Comparison of ENCODE assay signal across 17 cellular contexts in the genomic region with DNA sequence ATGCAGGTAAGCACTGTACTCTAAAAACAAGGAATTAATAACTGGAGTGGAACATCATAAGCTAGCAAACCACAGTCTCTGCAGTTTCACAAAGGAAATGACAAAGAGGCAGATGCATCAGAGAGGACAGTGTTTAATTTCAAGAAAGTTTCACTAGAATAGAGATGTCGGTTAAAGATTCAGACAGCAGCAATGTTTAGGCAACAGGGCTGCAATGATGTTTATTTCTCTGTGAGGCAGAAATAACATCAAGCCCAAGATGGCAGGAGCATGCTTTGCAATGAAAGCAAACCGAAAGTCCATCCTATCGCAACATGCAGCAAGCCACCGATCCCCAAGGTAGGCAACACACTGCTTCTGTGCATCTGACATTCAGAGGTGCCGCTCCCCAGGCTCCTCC.
DNase-seq lines count a peak whose midpoint lies in the region; ATAC-seq lines count a peak whose summit lies in the region.
"Had no signal": no experiment of that assay in that cellular context is flagged by ENCODE, and none has a peak within 500 bp of the region (broad histone marks: within the 10 kb centered on the region; RNA-seq: fewer than 3 reads in every experiment).

No MANE protein-coding gene starts in this region.

- ATAC-seq in activated CD8-positive, alpha-beta memory T cell treated with anti-CD3 and anti-CD28 coated beads, Interleukin-2, amount 10 ng/mL, durations not matched to agents 7 days and 5 days = peak; percentile 69
- peak; percentile 84 for ATAC-seq in GM21737 (IDR thresholded peaks at IDR 0.05; ENCODE audit: unreplicated experiment)
- peak; percentile 78 for ATAC-seq in HG03558 (IDR thresholded peaks at IDR 0.05; ENCODE audit: extremely low read depth, unreplicated experiment)
- no peak for ATAC-seq in HG03025 (IDR thresholded peaks at IDR 0.05; ENCODE audit: low FRiP score, unreplicated experiment)
- ATAC-seq: A549; naive thymus-derived CD4-positive, alpha-beta T cell had no signal

- peaks cover 4% of the 10 kb centered on the region for H3K27me3 Mint-ChIP-seq in activated CD8-positive, alpha-beta memory T cell treated with anti-CD3 and anti-CD28 coated beads, Interleukin-2, amount 10 ng/mL, durations not matched to agents 7 days and 5 days

- peaks cover 16% of the 10 kb centered on the region for H3K4me1 Mint-ChIP-seq in activated CD8-positive, alpha-beta memory T cell treated with anti-CD3 and anti-CD28 coated beads, Interleukin-2, amount 10 ng/mL, durations not matched to agents 7 days and 5 days

- DNase-seq in activated CD8-positive, alpha-beta memory T cell treated with anti-CD3 and anti-CD28 coated beads, Interleukin-2, amount 10 ng/mL, durations not matched to agents 7 days and 5 days = peak; percentile 40
- no peak for DNase-seq in activated CD8-positive, alpha-beta memory T cell treated with anti-CD3 and anti-CD28 coated beads for 24 hours
- no peak for DNase-seq in pons (ENCODE audit: low spot score)
- no peak for DNase-seq in epidermal melanocyte (ENCODE audit: insufficient read length, low spot score)
- DNase-seq: activated CD4-positive, CD25-positive, alpha-beta regulatory T cell; activated gamma-delta T cell; central memory CD4-positive, alpha-beta T cell; DMS79 treated with DMSO at 0.1 percent for 48 hours; islet precursor cell; naive thymus-derived CD4-positive, alpha-beta T cell; NCI-H446 treated with DMSO at 0.1 percent for 48 hours; SJCRH30 had no signal

- CTCF ChIA-PET in activated CD8-positive, alpha-beta memory T cell treated with anti-CD3 and anti-CD28 coated beads, Interleukin-2, amount 10 ng/mL, durations not matched to agents 7 days and 5 days (lab: Charles Lee) = no interaction called here

- H3K9me3 Mint-ChIP-seq in activated CD8-positive, alpha-beta memory T cell treated with anti-CD3 and anti-CD28 coated beads, Interleukin-2, amount 10 ng/mL, durations not matched to agents 7 days and 5 days (ENCODE audit: low read depth) = no peaks in the 10 kb centered on the region

- H3K4me3 Mint-ChIP-seq in activated CD8-positive, alpha-beta memory T cell treated with anti-CD3 and anti-CD28 coated beads, Interleukin-2, amount 10 ng/mL, durations not matched to agents 7 days and 5 days = peak overlapping the region; percentile 59
- H3K4me3 Mint-ChIP-seq: naive thymus-derived CD4-positive, alpha-beta T cell had no signal

- H3K27ac ChIP-seq in temporal lobe (ENCODE audit: low read depth, low read length) = peak overlapping the region; percentile 61
- H3K27ac ChIP-seq: A549, SJCRH30 had no signal

- H3K36me3 Mint-ChIP-seq in activated CD8-positive, alpha-beta memory T cell treated with anti-CD3 and anti-CD28 coated beads, Interleukin-2, amount 10 ng/mL, durations not matched to agents 7 days and 5 days = no peaks in the 10 kb centered on the region
- H3K36me3 Mint-ChIP-seq: naive thymus-derived CD4-positive, alpha-beta T cell had no signal

- peak overlapping the region; percentile 65 for H3K27ac Mint-ChIP-seq in activated CD8-positive, alpha-beta memory T cell treated with anti-CD3 and anti-CD28 coated beads, Interleukin-2, amount 10 ng/mL, durations not matched to agents 7 days and 5 days
- H3K27ac Mint-ChIP-seq: naive thymus-derived CD4-positive, alpha-beta T cell had no signal
